In genomic region chr22:35334010-35334409, GRCh38 we compare ENCODE assay signal across 11 cellular contexts. TPM values are rescaled to one million over a fixed set of nuclear protein-coding genes. Genes with fewer than 3 reads are reported as not detected.
DNase-seq lines count a peak whose midpoint lies in the region; ATAC-seq lines count a peak whose summit lies in the region.
"Had no signal": no experiment of that assay in that cellular context is flagged by ENCODE, and none has a peak within 500 bp of the region (broad histone marks: within the 10 kb centered on the region; RNA-seq: fewer than 3 reads in every experiment).

No MANE protein-coding gene starts in this region.

- ATAC-seq in GM19397 (IDR thresholded peaks at IDR 0.05; ENCODE audit: unreplicated experiment): no peak

- intact Hi-C loops in activated T-helper 1 cell treated with anti-CD3 and anti-CD28 coated beads, Interleukin-12 subunit alpha, Interleukin-12 subunit beta, Interleukin-2, Interleukin-4 antibody, amounts not matched to agents 30 ng/mL and 10 ng/mL and 1 ng/mL, durations not matched to agents 14 hours and 24 hours and 36 hours (cut with micrococcal nuclease): no loop called here

- no peaks in the 10 kb centered on the region for H3K27me3 Mint-ChIP-seq in activated T-cell treated with anti-CD3 and anti-CD28 coated beads, Interleukin-2, amount 50 U/mL, for 24 hours
- no peaks in the 10 kb centered on the region for H3K27me3 Mint-ChIP-seq in activated T-helper 1 cell treated with anti-CD3 and anti-CD28 coated beads, Interleukin-12 subunit alpha, Interleukin-12 subunit beta, Interleukin-2, Interleukin-4 antibody, amounts not matched to agents 30 ng/mL and 10 ng/mL and 1 ng/mL, durations not matched to agents 14 hours and 24 hours and 36 hours (ENCODE audit: insufficient read depth)
- H3K27me3 Mint-ChIP-seq: type B pancreatic cell had no signal

- peak; percentile 49 for DNase-seq in activated T-cell treated with anti-CD3 and anti-CD28 coated beads, Interleukin-2, amount 50 U/mL, for 24 hours
- no peak for DNase-seq in activated T-cell treated with anti-CD3 and anti-CD28 coated beads, Interleukin-2, amount 50 U/mL, for 1 hour
- DNase-seq in Kasumi-1 (lab: John Stamatoyannopoulos, UW) (peak; percentile 43 to 67), Ammon's horn (ENCODE audit: low spot score) (no peak), DMS79 treated with DMSO at 0.1 percent for 48 hours (lab: John Stamatoyannopoulos, UW) (no peak)
- no peak for DNase-seq in activated T-helper 1 cell treated with anti-CD3 and anti-CD28 coated beads, Interleukin-12 subunit alpha, Interleukin-12 subunit beta, Interleukin-2, Interleukin-4 antibody, amounts not matched to agents 30 ng/mL and 10 ng/mL and 1 ng/mL, durations not matched to agents 14 hours and 24 hours and 36 hours (ENCODE audit: low spot score)
- DNase-seq in stimulated activated CD4-positive, alpha-beta T cell treated with anti-CD3 and anti-CD28 coated beads, Interleukin-4, amount 100 ng/mL, for 1 hour: peak; percentile 48
- DNase-seq: activated CD8-positive, alpha-beta memory T cell treated with anti-CD3 and anti-CD28 coated beads for 24 hours; NCI-H446 had no signal

- no peak overlapping the region for H3K4me3 Mint-ChIP-seq in activated T-cell treated with anti-CD3 and anti-CD28 coated beads, Interleukin-2, amount 50 U/mL, for 24 hours
- no peak overlapping the region for H3K4me3 Mint-ChIP-seq in activated T-helper 1 cell treated with anti-CD3 and anti-CD28 coated beads, Interleukin-12 subunit alpha, Interleukin-12 subunit beta, Interleukin-2, Interleukin-4 antibody, amounts not matched to agents 30 ng/mL and 10 ng/mL and 1 ng/mL, durations not matched to agents 14 hours and 24 hours and 36 hours
- H3K4me3 Mint-ChIP-seq: type B pancreatic cell had no signal

- H3K9me3 Mint-ChIP-seq in activated T-cell treated with anti-CD3 and anti-CD28 coated beads, Interleukin-2, amount 50 U/mL, for 24 hours: no peaks in the 10 kb centered on the region
- H3K9me3 Mint-ChIP-seq in activated T-helper 1 cell treated with anti-CD3 and anti-CD28 coated beads, Interleukin-12 subunit alpha, Interleukin-12 subunit beta, Interleukin-2, Interleukin-4 antibody, amounts not matched to agents 30 ng/mL and 10 ng/mL and 1 ng/mL, durations not matched to agents 14 hours and 24 hours and 36 hours: no peaks in the 10 kb centered on the region
- H3K9me3 Mint-ChIP-seq: type B pancreatic cell had no signal

- H3K27ac Mint-ChIP-seq in activated T-cell treated with anti-CD3 and anti-CD28 coated beads, Interleukin-2, amount 50 U/mL, for 24 hours: peak overlapping the region; percentile 68
- H3K27ac Mint-ChIP-seq in activated T-helper 1 cell treated with anti-CD3 and anti-CD28 coated beads, Interleukin-12 subunit alpha, Interleukin-12 subunit beta, Interleukin-2, Interleukin-4 antibody, amounts not matched to agents 30 ng/mL and 10 ng/mL and 1 ng/mL, durations not matched to agents 14 hours and 24 hours and 36 hours: peak overlapping the region; percentile 50
- H3K27ac Mint-ChIP-seq: type B pancreatic cell had no signal

- H3K36me3 Mint-ChIP-seq in activated T-cell treated with anti-CD3 and anti-CD28 coated beads, Interleukin-2, amount 50 U/mL, for 24 hours (ENCODE audit: low read depth): peaks cover 74% of the 10 kb centered on the region
- peaks cover 25% of the 10 kb centered on the region for H3K36me3 Mint-ChIP-seq in activated T-helper 1 cell treated with anti-CD3 and anti-CD28 coated beads, Interleukin-12 subunit alpha, Interleukin-12 subunit beta, Interleukin-2, Interleukin-4 antibody, amounts not matched to agents 30 ng/mL and 10 ng/mL and 1 ng/mL, durations not matched to agents 14 hours and 24 hours and 36 hours (ENCODE audit: low read depth)

- peaks cover 41% of the 10 kb centered on the region for H3K4me1 Mint-ChIP-seq in activated T-cell treated with anti-CD3 and anti-CD28 coated beads, Interleukin-2, amount 50 U/mL, for 24 hours (ENCODE audit: low read depth)
- H3K4me1 Mint-ChIP-seq in activated T-helper 1 cell treated with anti-CD3 and anti-CD28 coated beads, Interleukin-12 subunit alpha, Interleukin-12 subunit beta, Interleukin-2, Interleukin-4 antibody, amounts not matched to agents 30 ng/mL and 10 ng/mL and 1 ng/mL, durations not matched to agents 14 hours and 24 hours and 36 hours (ENCODE audit: low read depth): peaks cover 36% of the 10 kb centered on the region

RNA-seq across cellular contexts. Expression of gene TOM1, which starts 34.3 kb away (rescaled TPM):
- 16.8 and 19.0 TPM in 2 replicates for total RNA-seq in activated T-helper 1 cell treated with anti-CD3 and anti-CD28 coated beads, Interleukin-12 subunit alpha, Interleukin-12 subunit beta, Interleukin-2, Interleukin-4 antibody, amounts not matched to agents 30 ng/mL and 10 ng/mL and 1 ng/mL, durations not matched to agents 14 hours and 24 hours and 36 hours

RNA-seq across cellular contexts. Expression of gene HMOX1, which starts 46.9 kb away (rescaled TPM):
- 1.6 and 2.0 TPM in 2 replicates for total RNA-seq in activated T-helper 1 cell treated with anti-CD3 and anti-CD28 coated beads, Interleukin-12 subunit alpha, Interleukin-12 subunit beta, Interleukin-2, Interleukin-4 antibody, amounts not matched to agents 30 ng/mL and 10 ng/mL and 1 ng/mL, durations not matched to agents 14 hours and 24 hours and 36 hours

Comparison
In these comparisons a context has a peak if more than half of its experiments do, and no peak if none do; other contexts are left out.
1. DNase-seq: peak in activated T-cell treated with anti-CD3 and anti-CD28 coated beads, Interleukin-2, amount 50 U/mL, for 24 hours (single experiment), Kasumi-1 (2 of 2) and stimulated activated CD4-positive, alpha-beta T cell treated with anti-CD3 and anti-CD28 coated beads, Interleukin-4, amount 100 ng/mL, for 1 hour (single experiment); none in activated T-cell treated with anti-CD3 and anti-CD28 coated beads, Interleukin-2, amount 50 U/mL, for 1 hour (single experiment), activated T-helper 1 cell treated with anti-CD3 and anti-CD28 coated beads, Interleukin-12 subunit alpha, Interleukin-12 subunit beta, Interleukin-2, Interleukin-4 antibody, amounts not matched to agents 30 ng/mL and 10 ng/mL and 1 ng/mL, durations not matched to agents 14 hours and 24 hours and 36 hours (single experiment), Ammon's horn (single experiment) and DMS79 treated with DMSO at 0.1 percent for 48 hours (single experiment).